ENCODE assay signal across 12 cellular contexts in the genomic region with DNA sequence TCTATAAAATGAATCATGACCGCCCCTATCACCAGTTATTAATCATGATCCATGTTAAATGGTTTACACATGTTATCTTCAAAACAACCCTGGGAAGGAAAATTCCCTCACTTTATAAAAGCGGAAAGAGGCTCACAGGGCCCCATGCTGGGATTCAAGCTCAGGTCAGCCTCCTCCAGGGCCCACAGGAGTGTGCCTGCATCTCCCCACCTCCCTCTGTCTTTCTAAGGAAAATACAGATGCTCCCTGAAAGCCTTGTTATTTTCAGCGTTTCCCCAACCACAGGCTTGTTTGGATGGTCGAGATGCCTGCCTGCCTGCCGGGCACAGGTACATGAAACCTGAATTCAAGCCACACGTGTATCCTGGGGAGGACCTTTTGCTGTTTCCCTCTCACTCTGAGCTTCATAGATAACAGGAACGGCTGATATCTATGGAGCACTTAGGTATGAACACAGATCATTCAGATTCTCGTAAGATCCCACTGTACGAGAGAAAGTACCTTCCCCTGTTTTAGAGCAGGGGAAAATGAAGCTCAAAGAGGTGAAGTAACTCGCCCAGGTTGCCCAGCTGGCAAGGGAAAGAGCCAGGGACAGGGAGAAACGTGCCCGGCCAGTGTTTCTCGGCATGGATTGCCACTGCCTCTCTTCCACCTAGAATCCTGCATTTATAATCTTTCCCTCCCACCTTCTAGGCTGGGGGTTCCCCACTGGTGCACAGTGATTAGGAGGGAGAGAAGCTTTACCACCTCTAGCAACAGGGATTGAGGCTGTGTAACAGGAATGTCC. TPM values are rescaled to one million over a fixed set of nuclear protein-coding genes. Genes with fewer than 3 reads are reported as not detected.
DNase-seq lines count a peak whose midpoint lies in the region; ATAC-seq and TF ChIP-seq lines count a peak whose summit lies in the region.
"Had no signal": no experiment of that assay in that cellular context is flagged by ENCODE, and none has a peak within 500 bp of the region (broad histone marks: within the 10 kb centered on the region; RNA-seq: fewer than 3 reads in every experiment).

No MANE protein-coding gene starts in this region.

- H2AFZ ChIP-seq in hepatocyte = no peak overlapping the region

- H3K4me1 Mint-ChIP-seq in activated naive CD4-positive, alpha-beta T cell treated with anti-CD3 and anti-CD28 coated beads, Interleukin-2, amount 10 ng/mL, durations not matched to agents 7 days and 5 days = peaks cover 71% of the 10 kb centered on the region
- H3K4me1 Mint-ChIP-seq in activated CD8-positive, alpha-beta T cell treated with anti-CD3 and anti-CD28 coated beads for 36 hours (ENCODE audit: low read depth) = peaks cover 62% of the 10 kb centered on the region

- POLR2A ChIA-PET in activated CD8-positive, alpha-beta T cell treated with anti-CD3 and anti-CD28 coated beads for 36 hours (lab: Charles Lee) = interaction anchor here (2.1 kb wide), 1 partner anchor 9 kb away, joined by 12 read pairs; no protein-coding TSS in a partner anchor

- H3K36me3 Mint-ChIP-seq in activated naive CD4-positive, alpha-beta T cell treated with anti-CD3 and anti-CD28 coated beads, Interleukin-2, amount 10 ng/mL, durations not matched to agents 7 days and 5 days = peaks cover 15% of the 10 kb centered on the region
- H3K36me3 Mint-ChIP-seq in activated CD8-positive, alpha-beta T cell treated with anti-CD3 and anti-CD28 coated beads for 36 hours (ENCODE audit: low read depth) = peaks cover 10% of the 10 kb centered on the region

- no peaks in the 10 kb centered on the region for H3K27me3 Mint-ChIP-seq in activated naive CD4-positive, alpha-beta T cell treated with anti-CD3 and anti-CD28 coated beads, Interleukin-2, amount 10 ng/mL, durations not matched to agents 7 days and 5 days
- no peaks in the 10 kb centered on the region for H3K27me3 Mint-ChIP-seq in activated CD8-positive, alpha-beta T cell treated with anti-CD3 and anti-CD28 coated beads for 36 hours

- H3K27ac ChIP-seq in hepatocyte (peak overlapping the region; percentile 69), suprapubic skin (peak overlapping the region; percentile 72)
- H3K27ac ChIP-seq: KMS-11 had no signal

- no peak for DNase-seq in activated naive CD4-positive, alpha-beta T cell treated with anti-CD3 and anti-CD28 coated beads, Interleukin-2, amount 10 ng/mL, durations not matched to agents 7 days and 5 days
- no peak for DNase-seq in activated naive CD4-positive, alpha-beta T cell (lab: John Stamatoyannopoulos, UW)
- no peak for DNase-seq in activated CD8-positive, alpha-beta T cell treated with anti-CD3 and anti-CD28 coated beads for 36 hours
- DNase-seq in hepatocyte (ENCODE audit: low spot score) = no peak
- no peak for DNase-seq in suprapubic skin (ENCODE audit: low spot score in 2 of 2)
- DNase-seq in anterior cingulate cortex (lab: John Stamatoyannopoulos, UW) = no peak
- no peak for DNase-seq in DMS53 treated with DMSO at 0.1 percent for 48 hours (lab: John Stamatoyannopoulos, UW; ENCODE audit: unreplicated experiment)
- DNase-seq: activated T-cell treated with anti-CD3 and anti-CD28 coated beads, Interleukin-2, amount 50 U/mL, for 72 hours; GF-D8 had no signal

- no peak for ATAC-seq in activated CD8-positive, alpha-beta T cell treated with anti-CD3 and anti-CD28 coated beads for 36 hours
- no peak for ATAC-seq in GM21526 (IDR thresholded peaks at IDR 0.05; ENCODE audit: low FRiP score, unreplicated experiment)
- ATAC-seq: activated T-cell treated with anti-CD3 and anti-CD28 coated beads, Interleukin-2, amount 50 U/mL, for 72 hours; sciatic nerve had no signal

- no peak for TF ChIP-seq CTCF in activated CD8-positive, alpha-beta T cell treated with anti-CD3 and anti-CD28 coated beads for 36 hours (IDR thresholded peaks at IDR 0.05)
- no peak for TF ChIP-seq CTCF in hepatocyte (IDR thresholded peaks at IDR 0.05; ENCODE audit: poor library complexity)
- TF ChIP-seq CTCF in suprapubic skin (IDR thresholded peaks at IDR 0.05) = no peak

- 58% methylated on average over 13 of the region's 13 CpGs for WGBS in hepatocyte (ENCODE audit: low lambda C conversion rate, missing lambda C conversion rate)
- 56% methylated on average over 13 of the region's 13 CpGs for WGBS in suprapubic skin

- H3K4me2 ChIP-seq in hepatocyte = peak overlapping the region; percentile 49
- H3K4me2 ChIP-seq: KMS-11 had no signal

- H3K4me1 ChIP-seq in hepatocyte (ENCODE audit: insufficient read depth) (peaks cover 49% of the 10 kb centered on the region), suprapubic skin (peaks cover 86% of the 10 kb centered on the region)

- H3K9me3 ChIP-seq in hepatocyte (ENCODE audit: low read depth) (no peaks in the 10 kb centered on the region), suprapubic skin (no peaks in the 10 kb centered on the region)

- intact Hi-C loops in activated CD8-positive, alpha-beta T cell treated with anti-CD3 and anti-CD28 coated beads for 36 hours (cut with micrococcal nuclease) = no loop called here

- no peaks in the 10 kb centered on the region for H3K9me2 ChIP-seq in hepatocyte (replicated peaks; ENCODE audit: insufficient read depth)

- CTCF ChIA-PET in activated naive CD4-positive, alpha-beta T cell treated with anti-CD3 and anti-CD28 coated beads, Interleukin-2, amount 10 ng/mL, durations not matched to agents 7 days and 5 days (lab: Charles Lee) = no interaction called here
- CTCF ChIA-PET in activated CD8-positive, alpha-beta T cell treated with anti-CD3 and anti-CD28 coated beads for 36 hours (lab: Charles Lee) = interaction anchor here (0.9 to 2.9 kb wide), 5 partner anchors 9 to 56 kb away, joined by 3 to 8 read pairs (median 4); no protein-coding TSS in a partner anchor

- H3K9me3 Mint-ChIP-seq in activated naive CD4-positive, alpha-beta T cell treated with anti-CD3 and anti-CD28 coated beads, Interleukin-2, amount 10 ng/mL, durations not matched to agents 7 days and 5 days = no peaks in the 10 kb centered on the region
- no peaks in the 10 kb centered on the region for H3K9me3 Mint-ChIP-seq in activated CD8-positive, alpha-beta T cell treated with anti-CD3 and anti-CD28 coated beads for 36 hours
- H3K9me3 Mint-ChIP-seq: activated T-cell treated with anti-CD3 and anti-CD28 coated beads, Interleukin-2, amount 50 U/mL, for 72 hours had no signal

- H3K4me3 ChIP-seq in hepatocyte (no peak overlapping the region), suprapubic skin (no peak overlapping the region)

- no peaks in the 10 kb centered on the region for H4K20me1 ChIP-seq in hepatocyte (ENCODE audit: insufficient read depth, poor library complexity, severe bottlenecking)

- H3K4me3 Mint-ChIP-seq in activated naive CD4-positive, alpha-beta T cell treated with anti-CD3 and anti-CD28 coated beads, Interleukin-2, amount 10 ng/mL, durations not matched to agents 7 days and 5 days = no peak overlapping the region
- no peak overlapping the region for H3K4me3 Mint-ChIP-seq in activated CD8-positive, alpha-beta T cell treated with anti-CD3 and anti-CD28 coated beads for 36 hours

- TF ChIP-seq EP300 in suprapubic skin (IDR thresholded peaks at IDR 0.05) = no peak

- TF ChIP-seq POLR2A in suprapubic skin (IDR thresholded peaks at IDR 0.05) = no peak

- peak overlapping the region; percentile 29 for H3K27ac Mint-ChIP-seq in activated naive CD4-positive, alpha-beta T cell treated with anti-CD3 and anti-CD28 coated beads, Interleukin-2, amount 10 ng/mL, durations not matched to agents 7 days and 5 days
- peak overlapping the region; percentile 44 for H3K27ac Mint-ChIP-seq in activated CD8-positive, alpha-beta T cell treated with anti-CD3 and anti-CD28 coated beads for 36 hours

- H3K27me3 ChIP-seq in hepatocyte (no peaks in the 10 kb centered on the region), suprapubic skin (no peaks in the 10 kb centered on the region)

- no peaks in the 10 kb centered on the region for H3K36me3 ChIP-seq in hepatocyte (replicated peaks; ENCODE audit: insufficient read depth, low read depth)
- H3K36me3 ChIP-seq in suprapubic skin = no peaks in the 10 kb centered on the region

- peaks cover 28% of the 10 kb centered on the region for H3K79me2 ChIP-seq in hepatocyte

RNA-seq across cellular contexts. Expression of a gene that starts 39.2 kb away (rescaled TPM):
- 10 to 100 TPM; 22.3 to 22.6 TPM for total RNA-seq in activated CD8-positive, alpha-beta T cell treated with anti-CD3 and anti-CD28 coated beads for 36 hours
- total RNA-seq in hepatocyte (26.4 and 27.3 TPM in 2 replicates), suprapubic skin (10 to 100 TPM; 16.0 to 31.4 (median 20.9) TPM)
- 30.9 and 34.7 TPM in 2 replicates for polyA plus RNA-seq in hepatocyte

RNA-seq across cellular contexts. Expression of a gene that starts 39.3 kb away (rescaled TPM):
- total RNA-seq in activated CD8-positive, alpha-beta T cell treated with anti-CD3 and anti-CD28 coated beads for 36 hours = under 1 TPM; 0.11 to 0.14 TPM
- total RNA-seq in hepatocyte = 1.7 and 2.0 TPM in 2 replicates
- polyA plus RNA-seq in hepatocyte = 1.9 and 2.6 TPM in 2 replicates
- total RNA-seq in suprapubic skin = 1 to 10 TPM; 1.3 to 3.4 (median 2.8) TPM
